In genomic region chr21:35237287-35237686, GRCh38 we compare ENCODE assay signal across 22 cellular contexts.
DNase-seq lines count a peak whose midpoint lies in the region; ATAC-seq and TF ChIP-seq lines count a peak whose summit lies in the region.
"Had no signal": no experiment of that assay in that cellular context is flagged by ENCODE, and none has a peak within 500 bp of the region (broad histone marks: within the 10 kb centered on the region; RNA-seq: fewer than 3 reads in every experiment).

No MANE protein-coding gene starts in this region.

- no peak for ATAC-seq in natural killer cell treated with Interleukin-12 subunit alpha and Interleukin-12 subunit beta and Interleukin-15 and Interleukin-18, amount 100 ng/mL, for 72 hours
- ATAC-seq in natural killer cell = no peak
- ATAC-seq in naive thymus-derived CD8-positive, alpha-beta T cell = peak; percentile 49 to 96
- ATAC-seq in HG02870 (IDR thresholded peaks at IDR 0.05; ENCODE audit: unreplicated experiment) = no peak
- ATAC-seq: HepG2 had no signal

- H3K4me1 Mint-ChIP-seq in natural killer cell treated with Interleukin-12 subunit alpha and Interleukin-12 subunit beta and Interleukin-15 and Interleukin-18, amount 100 ng/mL, for 72 hours (ENCODE audit: low read depth in 2 of 2) = peaks cover 34 to 44% of the 10 kb centered on the region in 2 donors
- H3K4me1 Mint-ChIP-seq in natural killer cell (peaks cover 26 to 27% of the 10 kb centered on the region in 2 donors), IgD-negative memory B cell (peaks cover 5 to 11% (median 7%) of the 10 kb centered on the region in 3 donors)
- H3K4me1 Mint-ChIP-seq in naive thymus-derived CD8-positive, alpha-beta T cell = peaks cover 21 to 46% (median 38%) of the 10 kb centered on the region in 4 donors

- intact Hi-C loops in natural killer cell (cut with micrococcal nuclease) = no loop called here

- DNase-seq in natural killer cell treated with Interleukin-12 subunit alpha and Interleukin-12 subunit beta and Interleukin-15 and Interleukin-18, amount 100 ng/mL, for 72 hours (ENCODE audit: low spot score) = no peak
- DNase-seq in natural killer cell = no peak
- peak in 3 of 10 donors; percentile 38 to 64 (median 58) for DNase-seq in naive thymus-derived CD8-positive, alpha-beta T cell
- no peak for DNase-seq in NCI-H2081 treated with DMSO at 0.1 percent for 48 hours (lab: John Stamatoyannopoulos, UW)
- DNase-seq in A172 (ENCODE audit: low spot score) = no peak
- DNase-seq: DMS53, GM23248, H7, KBM-7, MV-4-11, NCI-H1105, NCI-H1436 treated with DMSO at 0.1 percent for 48 hours, NCI-H187 treated with DMSO at 0.1 percent for 48 hours, NCI-H2107, NCI-H524, NCI-H82, RPMI8226, SHP77 had no signal

- H3K36me3 Mint-ChIP-seq in natural killer cell treated with Interleukin-12 subunit alpha and Interleukin-12 subunit beta and Interleukin-15 and Interleukin-18, amount 100 ng/mL, for 72 hours = peaks cover 24% of the 10 kb centered on the region
- H3K36me3 Mint-ChIP-seq in natural killer cell (no peaks in the 10 kb centered on the region), IgD-negative memory B cell (peaks cover 4% of the 10 kb centered on the region)
- H3K36me3 Mint-ChIP-seq in naive thymus-derived CD8-positive, alpha-beta T cell = peaks cover 0 to 15% (median 11%) of the 10 kb centered on the region in 3 donors
- H3K36me3 Mint-ChIP-seq: CD14-positive monocyte had no signal

- peak overlapping the region; percentile 2 to 41 for H3K27ac Mint-ChIP-seq in natural killer cell treated with Interleukin-12 subunit alpha and Interleukin-12 subunit beta and Interleukin-15 and Interleukin-18, amount 100 ng/mL, for 72 hours
- no peak overlapping the region for H3K27ac Mint-ChIP-seq in natural killer cell
- peak overlapping the region in 2 of 3 donors; percentile 74 to 85 for H3K27ac Mint-ChIP-seq in IgD-negative memory B cell
- peak overlapping the region; percentile 20 to 87 (median 73) for H3K27ac Mint-ChIP-seq in naive thymus-derived CD8-positive, alpha-beta T cell

- H3K9me3 Mint-ChIP-seq in natural killer cell treated with Interleukin-12 subunit alpha and Interleukin-12 subunit beta and Interleukin-15 and Interleukin-18, amount 100 ng/mL, for 72 hours = peaks cover 9% of the 10 kb centered on the region
- H3K9me3 Mint-ChIP-seq in natural killer cell (no peaks in the 10 kb centered on the region), IgD-negative memory B cell (peaks cover 9 to 23% (median 11%) of the 10 kb centered on the region in 3 donors)
- H3K9me3 Mint-ChIP-seq in naive thymus-derived CD8-positive, alpha-beta T cell = peaks cover 0 to 27% (median 19%) of the 10 kb centered on the region in 9 donors

- peaks cover 20 to 25% of the 10 kb centered on the region in 2 donors for H3K27me3 Mint-ChIP-seq in natural killer cell treated with Interleukin-12 subunit alpha and Interleukin-12 subunit beta and Interleukin-15 and Interleukin-18, amount 100 ng/mL, for 72 hours
- H3K27me3 Mint-ChIP-seq in natural killer cell (ENCODE audit: low read depth in 2 of 2) (peaks cover 16 to 18% of the 10 kb centered on the region in 2 donors), IgD-negative memory B cell (peaks cover 13% of the 10 kb centered on the region)
- no peaks in the 10 kb centered on the region for H3K27me3 Mint-ChIP-seq in naive thymus-derived CD8-positive, alpha-beta T cell

- no peak overlapping the region for H3K4me3 Mint-ChIP-seq in natural killer cell treated with Interleukin-12 subunit alpha and Interleukin-12 subunit beta and Interleukin-15 and Interleukin-18, amount 100 ng/mL, for 72 hours
- H3K4me3 Mint-ChIP-seq in natural killer cell (no peak overlapping the region), IgD-negative memory B cell (no peak overlapping the region)
- peak overlapping the region in 8 of 10 donors; percentile 1 to 65 (median 51) for H3K4me3 Mint-ChIP-seq in naive thymus-derived CD8-positive, alpha-beta T cell
- H3K4me3 Mint-ChIP-seq: CD14-positive monocyte had no signal

- POLR2A ChIA-PET in naive thymus-derived CD8-positive, alpha-beta T cell (lab: Charles Lee) = no interaction called here

- no peak for TF ChIP-seq CTCF in natural killer cell (IDR thresholded peaks at IDR 0.05)

Comparison
In these comparisons a context has a peak if more than half of its experiments do, and no peak if none do; other contexts are left out.
1. H3K27ac Mint-ChIP-seq: peak in natural killer cell treated with Interleukin-12 subunit alpha and Interleukin-12 subunit beta and Interleukin-15 and Interleukin-18, amount 100 ng/mL, for 72 hours (2 of 2), IgD-negative memory B cell (2 of 3) and naive thymus-derived CD8-positive, alpha-beta T cell (10 of 10); none in natural killer cell (0 of 2).
2. ATAC-seq: peak in naive thymus-derived CD8-positive, alpha-beta T cell (2 of 2); none in natural killer cell treated with Interleukin-12 subunit alpha and Interleukin-12 subunit beta and Interleukin-15 and Interleukin-18, amount 100 ng/mL, for 72 hours (0 of 2), natural killer cell (0 of 3) and HG02870 (single experiment).
3. H3K4me3 Mint-ChIP-seq: peak in naive thymus-derived CD8-positive, alpha-beta T cell (8 of 10); none in natural killer cell treated with Interleukin-12 subunit alpha and Interleukin-12 subunit beta and Interleukin-15 and Interleukin-18, amount 100 ng/mL, for 72 hours (single experiment), natural killer cell (single experiment) and IgD-negative memory B cell (0 of 4).